20 cellular contexts compared by ENCODE assay signal in genomic region chr19:33497151-33497777, GRCh38.
"Had no signal": no experiment of that assay in that cellular context is flagged by ENCODE, and none has a peak within 500 bp of the region (broad histone marks: within the 10 kb centered on the region; RNA-seq: fewer than 3 reads in every experiment).

No MANE protein-coding gene starts in this region.

- H3K4me3 ChIP-seq: cardiac muscle cell, esophagus muscularis mucosa, gastrocnemius medialis, ovary, right lobe of liver, stomach, thoracic aorta, transverse colon had no signal

- H3K9me3 ChIP-seq: esophagus muscularis mucosa, gastrocnemius medialis, neutrophil, ovary, right lobe of liver, stomach, thoracic aorta, transverse colon had no signal

- DNase-seq: effector memory CD8-positive, alpha-beta T cell; gastrocnemius medialis; islet precursor cell; left colon; midbrain; ovary; stimulated activated CD4-positive, alpha-beta T cell treated with anti-CD3 and anti-CD28 coated beads, Interleukin-2, amount 100 ng/mL, for 24 hours; stimulated activated CD4-positive, alpha-beta T cell treated with anti-CD3 and anti-CD28 coated beads, Interleukin-4, amount 100 ng/mL, for 4 hours; stimulated activated naive B cell treated with anti-CD40 and anti-IgM and Interleukin-4, amounts not matched to agents 10 μg/mL and 1 μg/mL and 100 μg/mL, for 72 hours; stomach; substantia nigra; transverse colon had no signal

- H3K27me3 ChIP-seq: cardiac muscle cell, esophagus muscularis mucosa, gastrocnemius medialis, neutrophil, ovary, right lobe of liver, stomach, transverse colon had no signal

- ATAC-seq: effector memory CD8-positive, alpha-beta T cell; gastrocnemius medialis; left colon; natural killer cell treated with Interleukin-12 subunit alpha and Interleukin-12 subunit beta and Interleukin-15 and Interleukin-18, amount 100 ng/mL, for 72 hours; right lobe of liver; stimulated activated naive B cell treated with anti-CD40 and anti-IgM and Interleukin-4, amounts not matched to agents 10 μg/mL and 1 μg/mL and 100 μg/mL, for 72 hours had no signal

- H3K36me3 ChIP-seq: cardiac muscle cell, neutrophil, ovary had no signal

- FAIRE-seq: colon had no signal

- H3K27ac ChIP-seq: cardiac muscle cell, epithelial cell of prostate, esophagus muscularis mucosa, gastrocnemius medialis, neutrophil, ovary, stomach, thoracic aorta, transverse colon had no signal

- H3K4me1 ChIP-seq: esophagus muscularis mucosa, gastrocnemius medialis, stomach, transverse colon had no signal
